ENCODE assay signal across 1 cellular context in genomic region chr2:25692143-25692542, GRCh38.
A peak's percentile ranks its signal among the peaks of the same experiment; 100 is the strongest.
TF ChIP-seq lines count a peak whose summit lies in the region.

No MANE protein-coding gene starts in this region.

TF ChIP-seq in HepG2, 621 proteins besides CTCF, POLR2A, EP300 and RAD21:
- no peak for TF ChIP-seq SOX13 (IDR thresholded peaks at IDR 0.05)
- peak in 1 of 2 experiments; percentile 25; a peak in 1 of 4 replicates for TF ChIP-seq SOX13 (CRISPR knock-in tag; conservative IDR thresholded peaks at IDR 0.05 in 1 of 2, IDR thresholded peaks at IDR 0.05 in 1 of 2)
- TF ChIP-seq ZNF354B (CRISPR knock-in tag; IDR thresholded peaks at IDR 0.05), result no peak
- peak; percentile 66; the same call in 1 of the 2 replicates for TF ChIP-seq ZNF362 (CRISPR knock-in tag; IDR thresholded peaks at IDR 0.05; ENCODE audit: borderline replicate concordance)
- TF ChIP-seq SNAPC4 (CRISPR knock-in tag; IDR thresholded peaks at IDR 0.05), result 0 out of 2 replicates have a peak, but pooled peaks have one; percentile 10
TF ChIP-seq in HepG2: peak in this region for 3.
